In genomic region chr3:119098620-119099222, GRCh38 we compare ENCODE assay signal across 8 cellular contexts. TPM values are rescaled to one million over a fixed set of nuclear protein-coding genes. Genes with fewer than 3 reads are reported as not detected.
DNase-seq lines count a peak whose midpoint lies in the region; ATAC-seq and TF ChIP-seq lines count a peak whose summit lies in the region.

No MANE protein-coding gene starts in this region.

- ATAC-seq in GM21619 (IDR thresholded peaks at IDR 0.05; ENCODE audit: unreplicated experiment), result no peak
- ATAC-seq in HG03139 (IDR thresholded peaks at IDR 0.05; ENCODE audit: unreplicated experiment), result no peak
- ATAC-seq in GM21360 (IDR thresholded peaks at IDR 0.05; ENCODE audit: unreplicated experiment), result no peak

- TF ChIP-seq CTCF in AG10803 (conservative IDR thresholded peaks at IDR 0.05; ENCODE audit: low read length) (peak; percentile 83), GM12865 (IDR thresholded peaks at IDR 0.05; ENCODE audit: insufficient read depth, low read depth, low read length, missing control alignments) (peak; percentile 53), liver (IDR thresholded peaks at IDR 0.05; ENCODE audit: low read depth, low read length, missing input control) (peak; percentile 68)

- H3K9ac ChIP-seq in liver (ENCODE audit: low read depth in 1 of 2, low read length in 2 of 2), result no peak overlapping the region

- TF ChIP-seq RAD21 in liver (IDR thresholded peaks at IDR 0.05), result peak; percentile 83 to 85

- in situ Hi-C loops in T47D (cut with HindIII; ENCODE audit: low pct_unique_long_range_greater_than_20kb, low sequenced_read_pairs), result no loop called here

- H3K9me3 ChIP-seq in liver (ENCODE audit: control insufficient read depth in 4 of 4, low read length in 3 of 4), result no peaks in the 10 kb centered on the region

- DNase-seq in AG10803 (ENCODE audit: low read depth) (peak; percentile 40), GM12865 (ENCODE audit: low read depth) (peak; percentile 36), NCI-H1694 treated with DMSO at 0.1 percent for 48 hours (lab: John Stamatoyannopoulos, UW) (peak; percentile 15), T47D (ENCODE audit: low read depth in 1 of 2, low spot score in 1 of 2) (peak; percentile 16 to 62)

- H3K36me3 ChIP-seq in liver (ENCODE audit: control insufficient read depth in 4 of 4, insufficient read depth in 3 of 4, low read depth in 1 of 4, low read length in 3 of 4), result no peaks in the 10 kb centered on the region

- no peaks in the 10 kb centered on the region for H3K4me1 ChIP-seq in liver (ENCODE audit: control insufficient read depth in 4 of 4, insufficient read depth in 4 of 4, low read length in 3 of 4)

- H3K4me3 ChIP-seq in AG10803 (ENCODE audit: low read length), result no peak overlapping the region
- H3K4me3 ChIP-seq in GM12865 (ENCODE audit: low read depth, low read length), result no peak overlapping the region
- no peak overlapping the region for H3K4me3 ChIP-seq in liver (ENCODE audit: low read depth in 1 of 3, low read length in 3 of 3)

- 28% methylated on average over 3 of the region's 3 CpGs for whole genome bisulfite sequencing in liver

- no peak overlapping the region for H3K27ac ChIP-seq in liver (ENCODE audit: low read depth in 1 of 2, low read length in 2 of 2)

- no peaks in the 10 kb centered on the region for H3K27me3 ChIP-seq in liver (ENCODE audit: control insufficient read depth in 4 of 4, insufficient read depth in 4 of 4, low read length in 3 of 4)

TF ChIP-seq in liver, 16 proteins besides CTCF, POLR2A, EP300 and RAD21:
- TF ChIP-seq RXRA (IDR thresholded peaks at IDR 0.05), result no peak
- TF ChIP-seq MAX (IDR thresholded peaks at IDR 0.05), result no peak

RNA-seq across cellular contexts. Expression of gene TEX55, which starts 47.2 kb away (rescaled TPM):
- not detected for total RNA-seq in liver
- polyA plus RNA-seq in liver, result not detected
